In the genomic region with DNA sequence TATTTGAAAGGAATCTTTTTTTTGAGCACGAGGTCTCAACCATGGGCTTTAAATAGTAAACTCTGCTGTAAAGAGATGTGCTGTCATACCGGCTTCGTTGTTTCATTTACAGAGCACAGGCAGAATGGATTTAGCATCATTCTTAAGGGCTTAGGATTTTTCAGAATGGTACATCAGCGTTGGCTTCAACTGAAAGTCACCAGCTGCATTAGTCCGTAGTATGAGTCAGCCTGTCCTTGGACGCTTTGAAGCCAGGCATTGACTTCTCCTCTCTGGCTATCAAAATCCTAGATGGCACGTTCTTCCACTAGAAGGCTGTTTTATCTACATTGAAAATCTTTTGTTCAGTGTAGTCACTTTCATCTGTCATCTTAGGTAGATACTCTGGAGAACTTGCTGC, we compare ENCODE assay signal across 1 cellular context.
TF ChIP-seq lines count a peak whose summit lies in the region.

No MANE protein-coding gene starts in this region.

TF ChIP-seq in IMR-90, 13 proteins besides CTCF, POLR2A, EP300 and RAD21 (continued from another document):
- TF ChIP-seq USF2 (IDR thresholded peaks at IDR 0.05; ENCODE audit: low read depth, low read length): no peak
